ENCODE assay signal across 27 cellular contexts in genomic region chr1:234148350-234148749, GRCh38.
"Had no signal": no experiment of that assay in that cellular context is flagged by ENCODE, and none has a peak within 500 bp of the region (broad histone marks: within the 10 kb centered on the region; RNA-seq: fewer than 3 reads in every experiment).

No MANE protein-coding gene starts in this region.

- H3K4me3 Mint-ChIP-seq: dendritic cell treated with granulocyte-macrophage colony-stimulating factor and Interleukin-4, amounts not matched to agents 40 ng/mL and 50 ng/mL, for 4 days; immature natural killer cell; naive thymus-derived CD8-positive, alpha-beta T cell; stimulated activated naive CD8-positive, alpha-beta T cell treated with anti-CD3 and anti-CD28 coated beads, Interleukin-15, Interleukin-2, amounts not matched to agents 100 ng/mL and 50 ng/mL, for 24 hours had no signal

- H3K4me3 ChIP-seq: hepatocyte, left lung, lung, sigmoid colon, SK-N-MC, smooth muscle cell, tibial artery had no signal

- H3K27ac Mint-ChIP-seq: dendritic cell treated with granulocyte-macrophage colony-stimulating factor and Interleukin-4, amounts not matched to agents 40 ng/mL and 50 ng/mL, for 4 days; immature natural killer cell; naive thymus-derived CD8-positive, alpha-beta T cell; progenitor cell of endocrine pancreas; stimulated activated naive CD8-positive, alpha-beta T cell treated with anti-CD3 and anti-CD28 coated beads, Interleukin-15, Interleukin-2, amounts not matched to agents 100 ng/mL and 50 ng/mL, for 24 hours had no signal

- H3K36me3 Mint-ChIP-seq: immature natural killer cell had no signal

- H3K27me3 ChIP-seq: brain microvascular endothelial cell, hepatocyte, sigmoid colon had no signal

- H3K36me3 ChIP-seq: brain microvascular endothelial cell, left lung, sigmoid colon, tibial artery had no signal

- H3K27me3 Mint-ChIP-seq: progenitor cell of endocrine pancreas had no signal

- H3K4me1 Mint-ChIP-seq: immature natural killer cell; naive thymus-derived CD8-positive, alpha-beta T cell had no signal

- FAIRE-seq: endometrium had no signal

- H3K4me2 ChIP-seq: hepatocyte, smooth muscle cell had no signal

- DNase-seq: activated CD4-positive, CD25-positive, alpha-beta regulatory T cell treated with anti-CD3 and anti-CD28 coated beads, Interleukin-2, amount 50 U/mL, for 72 hours; activated gamma-delta T cell; activated naive CD4-positive, alpha-beta T cell treated with anti-CD3 and anti-CD28 coated beads, Interleukin-2, amount 50 U/mL, for 16 hours; aorta; brain microvascular endothelial cell; caudate nucleus; effector CD4-positive, alpha-beta T cell; foreskin melanocyte; immature natural killer cell; kidney glomerular epithelial cell; left lung; naive thymus-derived CD8-positive, alpha-beta T cell; retina; sigmoid colon; stimulated activated CD4-positive, alpha-beta T cell treated with anti-CD3 and anti-CD28 coated beads, Interleukin-15, amount 100 ng/mL, for 24 hours; stimulated activated CD4-positive, alpha-beta T cell treated with anti-CD3 and anti-CD28 coated beads, Interleukin-4, amount 100 ng/mL, for 1 hour; SW 1271; tibial artery had no signal

- H3K9me3 Mint-ChIP-seq: dendritic cell treated with granulocyte-macrophage colony-stimulating factor and Interleukin-4, amounts not matched to agents 40 ng/mL and 50 ng/mL, for 4 days; stimulated activated naive CD8-positive, alpha-beta T cell treated with anti-CD3 and anti-CD28 coated beads, Interleukin-15, Interleukin-2, amounts not matched to agents 100 ng/mL and 50 ng/mL, for 24 hours had no signal

- H3K9me3 ChIP-seq: left lung, sigmoid colon had no signal

- H2AFZ ChIP-seq: hepatocyte had no signal

- H3K27ac ChIP-seq: brain microvascular endothelial cell, hepatocyte, left lung, sigmoid colon, SK-N-MC, tibial artery, VCaP had no signal

- H3K79me2 ChIP-seq: hepatocyte had no signal

- H3K4me1 ChIP-seq: left lung, sigmoid colon, tibial artery had no signal
